ENCODE assay signal across 1 cellular context in genomic region chr7:112150823-112151641, GRCh38.
TF ChIP-seq lines count a peak whose summit lies in the region.

No MANE protein-coding gene starts in this region.

TF ChIP-seq in HEK293, 187 proteins besides CTCF, POLR2A, EP300 and RAD21 (continued from another document):
- TF ChIP-seq, protein P1, sequence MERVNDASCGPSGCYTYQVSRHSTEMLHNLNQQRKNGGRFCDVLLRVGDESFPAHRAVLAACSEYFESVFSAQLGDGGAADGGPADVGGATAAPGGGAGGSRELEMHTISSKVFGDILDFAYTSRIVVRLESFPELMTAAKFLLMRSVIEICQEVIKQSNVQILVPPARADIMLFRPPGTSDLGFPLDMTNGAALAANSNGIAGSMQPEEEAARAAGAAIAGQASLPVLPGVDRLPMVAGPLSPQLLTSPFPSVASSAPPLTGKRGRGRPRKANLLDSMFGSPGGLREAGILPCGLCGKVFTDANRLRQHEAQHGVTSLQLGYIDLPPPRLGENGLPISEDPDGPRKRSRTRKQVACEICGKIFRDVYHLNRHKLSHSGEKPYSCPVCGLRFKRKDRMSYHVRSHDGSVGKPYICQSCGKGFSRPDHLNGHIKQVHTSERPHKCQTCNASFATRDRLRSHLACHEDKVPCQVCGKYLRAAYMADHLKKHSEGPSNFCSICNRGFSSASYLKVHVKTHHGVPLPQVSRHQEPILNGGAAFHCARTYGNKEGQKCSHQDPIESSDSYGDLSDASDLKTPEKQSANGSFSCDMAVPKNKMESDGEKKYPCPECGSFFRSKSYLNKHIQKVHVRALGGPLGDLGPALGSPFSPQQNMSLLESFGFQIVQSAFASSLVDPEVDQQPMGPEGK (tag by site-specific recombination; IDR thresholded peaks at IDR 0.05): no peak; the same call in 1 of the 2 replicates
- TF ChIP-seq ZBTB1 (tag by site-specific recombination; IDR thresholded peaks at IDR 0.05): 0 out of 2 replicates have a peak, but pooled peaks have one; percentile 48
- TF ChIP-seq, protein P2, sequence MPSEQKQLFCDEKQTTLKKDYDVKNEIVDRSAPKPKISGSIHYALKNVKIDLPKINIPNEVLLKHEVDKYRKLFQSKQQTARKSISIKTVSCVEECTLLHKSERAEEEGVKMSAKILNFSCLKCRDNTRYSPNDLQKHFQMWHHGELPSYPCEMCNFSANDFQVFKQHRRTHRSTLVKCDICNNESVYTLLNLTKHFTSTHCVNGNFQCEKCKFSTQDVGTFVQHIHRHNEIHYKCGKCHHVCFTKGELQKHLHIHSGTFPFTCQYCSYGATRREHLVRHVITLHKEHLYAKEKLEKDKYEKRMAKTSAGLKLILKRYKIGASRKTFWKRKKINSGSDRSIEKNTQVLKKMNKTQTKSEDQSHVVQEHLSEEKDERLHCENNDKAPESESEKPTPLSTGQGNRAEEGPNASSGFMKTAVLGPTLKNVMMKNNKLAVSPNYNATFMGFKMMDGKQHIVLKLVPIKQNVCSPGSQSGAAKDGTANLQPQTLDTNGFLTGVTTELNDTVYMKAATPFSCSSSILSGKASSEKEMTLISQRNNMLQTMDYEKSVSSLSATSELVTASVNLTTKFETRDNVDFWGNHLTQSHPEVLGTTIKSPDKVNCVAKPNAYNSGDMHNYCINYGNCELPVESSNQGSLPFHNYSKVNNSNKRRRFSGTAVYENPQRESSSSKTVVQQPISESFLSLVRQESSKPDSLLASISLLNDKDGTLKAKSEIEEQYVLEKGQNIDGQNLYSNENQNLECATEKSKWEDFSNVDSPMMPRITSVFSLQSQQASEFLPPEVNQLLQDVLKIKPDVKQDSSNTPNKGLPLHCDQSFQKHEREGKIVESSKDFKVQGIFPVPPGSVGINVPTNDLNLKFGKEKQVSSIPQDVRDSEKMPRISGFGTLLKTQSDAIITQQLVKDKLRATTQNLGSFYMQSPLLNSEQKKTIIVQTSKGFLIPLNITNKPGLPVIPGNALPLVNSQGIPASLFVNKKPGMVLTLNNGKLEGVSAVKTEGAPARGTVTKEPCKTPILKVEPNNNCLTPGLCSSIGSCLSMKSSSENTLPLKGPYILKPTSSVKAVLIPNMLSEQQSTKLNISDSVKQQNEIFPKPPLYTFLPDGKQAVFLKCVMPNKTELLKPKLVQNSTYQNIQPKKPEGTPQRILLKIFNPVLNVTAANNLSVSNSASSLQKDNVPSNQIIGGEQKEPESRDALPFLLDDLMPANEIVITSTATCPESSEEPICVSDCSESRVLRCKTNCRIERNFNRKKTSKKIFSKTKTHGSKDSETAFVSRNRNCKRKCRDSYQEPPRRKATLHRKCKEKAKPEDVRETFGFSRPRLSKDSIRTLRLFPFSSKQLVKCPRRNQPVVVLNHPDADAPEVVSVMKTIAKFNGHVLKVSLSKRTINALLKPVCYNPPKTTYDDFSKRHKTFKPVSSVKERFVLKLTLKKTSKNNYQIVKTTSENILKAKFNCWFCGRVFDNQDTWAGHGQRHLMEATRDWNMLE (tag by site-specific recombination; conservative IDR thresholded peaks at IDR 0.05; ENCODE audit: low read depth): 0 out of 2 replicates have a peak, but pooled peaks have one; percentile 24
- no peak; the same call in 1 of the 2 replicates for TF ChIP-seq REPIN1 (tag by site-specific recombination; IDR thresholded peaks at IDR 0.05; ENCODE audit: low read depth)
- peak; percentile 75; the same call in 1 of the 2 replicates for TF ChIP-seq ZNF501 (tag by site-specific recombination; IDR thresholded peaks at IDR 0.05)
- TF ChIP-seq ZNF610 (tag by site-specific recombination; IDR thresholded peaks at IDR 0.05; ENCODE audit: borderline replicate concordance): peak; percentile 50
- TF ChIP-seq ZNF837 (tag by site-specific recombination; IDR thresholded peaks at IDR 0.05): no peak
- TF ChIP-seq, protein P3, sequence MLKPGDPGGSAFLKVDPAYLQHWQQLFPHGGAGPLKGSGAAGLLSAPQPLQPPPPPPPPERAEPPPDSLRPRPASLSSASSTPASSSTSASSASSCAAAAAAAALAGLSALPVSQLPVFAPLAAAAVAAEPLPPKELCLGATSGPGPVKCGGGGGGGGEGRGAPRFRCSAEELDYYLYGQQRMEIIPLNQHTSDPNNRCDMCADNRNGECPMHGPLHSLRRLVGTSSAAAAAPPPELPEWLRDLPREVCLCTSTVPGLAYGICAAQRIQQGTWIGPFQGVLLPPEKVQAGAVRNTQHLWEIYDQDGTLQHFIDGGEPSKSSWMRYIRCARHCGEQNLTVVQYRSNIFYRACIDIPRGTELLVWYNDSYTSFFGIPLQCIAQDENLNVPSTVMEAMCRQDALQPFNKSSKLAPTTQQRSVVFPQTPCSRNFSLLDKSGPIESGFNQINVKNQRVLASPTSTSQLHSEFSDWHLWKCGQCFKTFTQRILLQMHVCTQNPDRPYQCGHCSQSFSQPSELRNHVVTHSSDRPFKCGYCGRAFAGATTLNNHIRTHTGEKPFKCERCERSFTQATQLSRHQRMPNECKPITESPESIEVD (tag by site-specific recombination; IDR thresholded peaks at IDR 0.05): peak; percentile 100
- TF ChIP-seq, protein P4, sequence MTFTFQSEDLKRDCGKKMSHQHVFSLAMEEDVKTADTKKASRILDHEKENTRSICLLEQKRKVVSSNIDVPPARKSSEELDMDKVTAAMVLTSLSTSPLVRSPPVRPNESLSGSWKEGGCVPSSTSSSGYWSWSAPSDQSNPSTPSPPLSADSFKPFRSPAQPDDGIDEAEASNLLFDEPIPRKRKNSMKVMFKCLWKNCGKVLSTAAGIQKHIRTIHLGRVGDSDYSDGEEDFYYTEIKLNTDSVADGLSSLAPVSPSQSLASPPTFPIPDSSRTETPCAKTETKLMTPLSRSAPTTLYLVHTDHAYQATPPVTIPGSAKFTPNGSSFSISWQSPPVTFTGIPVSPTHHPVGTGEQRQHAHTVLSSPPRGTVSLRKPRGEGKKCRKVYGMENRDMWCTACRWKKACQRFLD (tag by site-specific recombination; IDR thresholded peaks at IDR 0.05): no peak
- no peak for TF ChIP-seq ZNF626 (tag by site-specific recombination; IDR thresholded peaks at IDR 0.05)
- peak; percentile 50; the same call in 1 of the 2 replicates for TF ChIP-seq ZBTB17 (tag by site-specific recombination; IDR thresholded peaks at IDR 0.05)
- peak; percentile 48; the same call in 1 of the 2 replicates for TF ChIP-seq KLF16 (tag by site-specific recombination; IDR thresholded peaks at IDR 0.05)
- TF ChIP-seq HOXC10 (CRISPR knock-in tag; IDR thresholded peaks at IDR 0.05): no peak
